In the genomic region with DNA sequence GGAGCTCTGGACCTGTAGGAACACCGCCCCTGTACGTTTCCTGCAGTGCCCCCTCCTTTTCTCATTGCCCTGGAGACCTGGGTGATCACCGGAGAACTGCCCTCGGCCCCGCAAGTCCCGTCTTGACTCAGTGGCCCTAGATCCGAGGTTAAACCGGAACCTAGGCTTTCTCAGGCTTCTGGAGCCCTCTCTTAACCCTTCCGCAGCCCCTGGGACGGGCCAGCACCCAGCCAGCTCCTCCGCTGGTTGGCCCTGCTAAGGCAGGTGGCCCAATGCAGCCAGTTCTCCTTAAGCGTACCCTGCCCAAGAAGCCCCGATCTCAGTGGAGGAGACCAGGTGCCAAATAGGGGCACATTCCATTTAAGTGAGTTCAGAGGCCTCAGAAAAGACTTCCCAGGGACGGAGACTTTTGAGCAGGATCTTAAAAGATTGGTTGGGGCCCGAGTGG, we compare ENCODE assay signal across 8 cellular contexts. TPM values are rescaled to one million over a fixed set of nuclear protein-coding genes. Genes with fewer than 3 reads are reported as not detected.
DNase-seq lines count a peak whose midpoint lies in the region; ATAC-seq and TF ChIP-seq lines count a peak whose summit lies in the region.

No MANE protein-coding gene starts in this region.

- no peaks in the 10 kb centered on the region; the same call in 1 of the 2 replicates for H3K27me3 Mint-ChIP-seq in HFFc6 (ENCODE audit: insufficient read depth)

- H3K27ac Mint-ChIP-seq in HFFc6, result peak overlapping the region; percentile 83

- H3K9me3 Mint-ChIP-seq in HFFc6, result no peaks in the 10 kb centered on the region

- no peaks in the 10 kb centered on the region for H3K36me3 Mint-ChIP-seq in HFFc6 (ENCODE audit: low read depth)

- H3K4me3 Mint-ChIP-seq in HFFc6, result peak overlapping the region; percentile 86

- H3K4me1 Mint-ChIP-seq in HFFc6 (ENCODE audit: low read depth), result peaks cover 31% of the 10 kb centered on the region

- TF ChIP-seq CTCF in HFFc6 (IDR thresholded peaks at IDR 0.05), result no peak

- peak; percentile 30 for ATAC-seq in left colon

- intact Hi-C loops in left colon (cut with DNase I, micrococcal nuclease), result no loop called here

- DNase-seq in GM03348 (ENCODE audit: low spot score) (peak; percentile 59), HFFc6 (no peak), RKO (ENCODE audit: low spot score) (peak; percentile 85), cerebellar cortex (ENCODE audit: low spot score) (peak; percentile 38), left colon (peak in 1 of 2 donors; percentile 51), NCI-H345 (lab: John Stamatoyannopoulos, UW) (no peak), HCEC 1CT (no peak)
- DNase-seq in stimulated activated CD4-positive, alpha-beta T cell treated with anti-CD3 and anti-CD28 coated beads, Interleukin-4, amount 100 ng/mL, for 1 hour, result peak; percentile 26

RNA-seq across cellular contexts. Expression of a gene that starts 0.8 kb away (rescaled TPM):
- 10 to 100 TPM; 11.8 to 14.5 (median 12.9) TPM for total RNA-seq in HFFc6 (2021; fragmentation: NEBNext Ultra II Directional; extraction: Animal tissue kit (Norgen Biotek cat#: 25700))
- total RNA-seq in left colon, result 10 to 100 TPM; 14.8 to 17.9 TPM

RNA-seq across cellular contexts. Expression of a gene that starts 16.0 kb away (rescaled TPM):
- total RNA-seq in HFFc6 (2021; fragmentation: NEBNext Ultra II Directional; extraction: Animal tissue kit (Norgen Biotek cat#: 25700)), result not detected
- total RNA-seq in left colon, result 10 to 100 TPM; 63.6 to 85.0 TPM

RNA-seq across cellular contexts. Expression of a gene that starts 20.4 kb away (rescaled TPM):
- under 1 TPM; 0.05 to 0.50 (median 0.18) TPM for total RNA-seq in HFFc6 (2021; fragmentation: NEBNext Ultra II Directional; extraction: Animal tissue kit (Norgen Biotek cat#: 25700))
- not detected for total RNA-seq in left colon

RNA-seq across cellular contexts. Expression of a gene that starts 36.8 kb away (rescaled TPM):
- 10 to 100 TPM; 24.2 to 31.2 (median 26.1) TPM for total RNA-seq in HFFc6 (2021; fragmentation: NEBNext Ultra II Directional; extraction: Animal tissue kit (Norgen Biotek cat#: 25700))
- total RNA-seq in left colon, result 10 to 100 TPM; 12.4 to 14.1 TPM

RNA-seq across cellular contexts. Expression of a gene that starts 47.9 kb away (rescaled TPM):
- 10 to 100 TPM in 4 of 6 experiments, 1 to 10 TPM in 2; 9.9 to 13.4 (median 11.3) TPM for total RNA-seq in HFFc6 (2021; fragmentation: NEBNext Ultra II Directional; extraction: Animal tissue kit (Norgen Biotek cat#: 25700))
- 10 to 100 TPM; 34.9 to 35.7 TPM for total RNA-seq in left colon

Comparison
In these comparisons a context has a peak if more than half of its experiments do, and no peak if none do; other contexts are left out.
1. DNase-seq: peak in GM03348 (single experiment), RKO (single experiment), cerebellar cortex (single experiment) and stimulated activated CD4-positive, alpha-beta T cell treated with anti-CD3 and anti-CD28 coated beads, Interleukin-4, amount 100 ng/mL, for 1 hour (single experiment); none in HFFc6 (single experiment), NCI-H345 (single experiment) and HCEC 1CT (single experiment).
2. RNA of a gene that starts 16.0 kb away (total RNA-seq): 63.6 to 85.0 TPM in left colon; not detected in HFFc6; every median in the first group is over 10 times any median in the second.